ENCODE assay signal across 1 cellular context in genomic region chr2:171728989-171729951, GRCh38.
TF ChIP-seq lines count a peak whose summit lies in the region.

No MANE protein-coding gene starts in this region.

TF ChIP-seq in HepG2, 621 proteins besides CTCF, POLR2A, EP300 and RAD21 (continued from another document and continues in another):
- peak; percentile 43; the same call in 1 of the 2 replicates for TF ChIP-seq HDAC1 (CRISPR knock-in tag; IDR thresholded peaks at IDR 0.05)
- TF ChIP-seq SOX5 (CRISPR knock-in tag; IDR thresholded peaks at IDR 0.05; ENCODE audit: borderline replicate concordance), result peak; percentile 89
- TF ChIP-seq PREB (CRISPR knock-in tag; IDR thresholded peaks at IDR 0.05), result no peak
- peak; percentile 87 for TF ChIP-seq TBL1XR1 (IDR thresholded peaks at IDR 0.05; ENCODE audit: borderline replicate concordance, low read length, partially characterized antibody)
- TF ChIP-seq ZSCAN29 (CRISPR knock-in tag; conservative IDR thresholded peaks at IDR 0.05), result peak; percentile 58; the same call in 1 of the 2 replicates
- TF ChIP-seq CSRNP2 (CRISPR knock-in tag; conservative IDR thresholded peaks at IDR 0.05; ENCODE audit: low read depth), result no peak
- TF ChIP-seq GFI1 (CRISPR knock-in tag; IDR thresholded peaks at IDR 0.05; ENCODE audit: borderline replicate concordance), result peak; percentile 88
- peak; percentile 70 for TF ChIP-seq THAP11 (CRISPR knock-in tag; IDR thresholded peaks at IDR 0.05)
- TF ChIP-seq ZNF431 (CRISPR knock-in tag; IDR thresholded peaks at IDR 0.05; ENCODE audit: borderline replicate concordance, low read depth), result no peak
- peak; percentile 82 for TF ChIP-seq FOXP1 (IDR thresholded peaks at IDR 0.05)
- peak; percentile 96 for TF ChIP-seq FOXP1 (CRISPR knock-in tag; IDR thresholded peaks at IDR 0.05)
- TF ChIP-seq SOX13 (IDR thresholded peaks at IDR 0.05), result peak; percentile 38; the same call in 1 of the 2 replicates
- peak in 1 of 2 experiments; percentile 93; a peak in 2 of 4 replicates for TF ChIP-seq SOX13 (CRISPR knock-in tag; conservative IDR thresholded peaks at IDR 0.05 in 1 of 2, IDR thresholded peaks at IDR 0.05 in 1 of 2)
- TF ChIP-seq ZNF788 (CRISPR knock-in tag; IDR thresholded peaks at IDR 0.05; ENCODE audit: borderline replicate concordance), result no peak
- TF ChIP-seq NR2F6 (IDR thresholded peaks at IDR 0.05), result peak; percentile 51
- no peak; the same call in 1 of the 2 replicates for TF ChIP-seq NR2F6 (CRISPR knock-in tag; IDR thresholded peaks at IDR 0.05)
- no peak for TF ChIP-seq KMT2A (CRISPR knock-in tag; IDR thresholded peaks at IDR 0.05)
- no peak for TF ChIP-seq ZNF253 (CRISPR knock-in tag; IDR thresholded peaks at IDR 0.05; ENCODE audit: borderline replicate concordance)
- TF ChIP-seq KAT7 (CRISPR knock-in tag; IDR thresholded peaks at IDR 0.05; ENCODE audit: borderline replicate concordance), result no peak
- TF ChIP-seq SYNCRIP (IDR thresholded peaks at IDR 0.05; ENCODE audit: insufficient read depth, low read depth, low read length), result no peak
- peak; percentile 29; the same call in 1 of the 2 replicates for TF ChIP-seq SALL1 (CRISPR knock-in tag; IDR thresholded peaks at IDR 0.05)
- TF ChIP-seq GABPB1 (CRISPR knock-in tag; IDR thresholded peaks at IDR 0.05), result no peak
- TF ChIP-seq AHDC1 (CRISPR knock-in tag; IDR thresholded peaks at IDR 0.05; ENCODE audit: borderline replicate concordance), result peak; percentile 92; the same call in 1 of the 2 replicates
- no peak for TF ChIP-seq MATR3 (CRISPR knock-in tag; IDR thresholded peaks at IDR 0.05)
- no peak for TF ChIP-seq KDM4B (CRISPR knock-in tag; IDR thresholded peaks at IDR 0.05)
- TF ChIP-seq ZBTB26 (CRISPR knock-in tag; IDR thresholded peaks at IDR 0.05; ENCODE audit: borderline replicate concordance), result no peak
- no peak for TF ChIP-seq LRRFIP1 (CRISPR knock-in tag; conservative IDR thresholded peaks at IDR 0.05)
- peak in 1 of 2 experiments; percentile 78; a peak in 2 of 4 replicates for TF ChIP-seq ATF4 (CRISPR knock-in tag; IDR thresholded peaks at IDR 0.05)
- TF ChIP-seq TEAD2 (CRISPR knock-in tag; IDR thresholded peaks at IDR 0.05), result no peak
- 0 out of 2 replicates have a peak, but pooled peaks have one; percentile 49 for TF ChIP-seq ZNF124 (CRISPR knock-in tag; IDR thresholded peaks at IDR 0.05)
- TF ChIP-seq ZNF333 (CRISPR knock-in tag; IDR thresholded peaks at IDR 0.05; ENCODE audit: borderline replicate concordance), result no peak
- no peak for TF ChIP-seq ZNF343 (CRISPR knock-in tag; IDR thresholded peaks at IDR 0.05)
- 0 out of 2 replicates have a peak, but pooled peaks have one; percentile 55 for TF ChIP-seq ZNF878 (CRISPR knock-in tag; IDR thresholded peaks at IDR 0.05)
- TF ChIP-seq GATAD2A (CRISPR knock-in tag; IDR thresholded peaks at IDR 0.05), result peak; percentile 97
- TF ChIP-seq ZNF652 (CRISPR knock-in tag; IDR thresholded peaks at IDR 0.05; ENCODE audit: borderline replicate concordance, low read depth), result peak; percentile 10; the same call in 1 of the 2 replicates
- TF ChIP-seq RARA (CRISPR knock-in tag; IDR thresholded peaks at IDR 0.05), result peak; percentile 43; the same call in 1 of the 2 replicates
- TF ChIP-seq MIER3 (CRISPR knock-in tag; IDR thresholded peaks at IDR 0.05; ENCODE audit: borderline replicate concordance), result peak; percentile 86; the same call in 1 of the 2 replicates
- no peak for TF ChIP-seq SNAPC5 (CRISPR knock-in tag; IDR thresholded peaks at IDR 0.05; ENCODE audit: borderline replicate concordance)
- TF ChIP-seq KDM6A (CRISPR knock-in tag; IDR thresholded peaks at IDR 0.05; ENCODE audit: low read depth), result peak; percentile 70
- peak; percentile 59; the same call in 1 of the 2 replicates for TF ChIP-seq NR2C2 (CRISPR knock-in tag; IDR thresholded peaks at IDR 0.05; ENCODE audit: borderline replicate concordance)
- TF ChIP-seq RFX3 (CRISPR knock-in tag; IDR thresholded peaks at IDR 0.05), result no peak
- peak; percentile 99 for TF ChIP-seq HNF4G (IDR thresholded peaks at IDR 0.05; ENCODE audit: borderline replicate concordance, low read depth, low read length)
- no peak for TF ChIP-seq HNF4G (CRISPR knock-in tag; IDR thresholded peaks at IDR 0.05; ENCODE audit: borderline replicate concordance, low read depth)
- TF ChIP-seq IRF9 (CRISPR knock-in tag; IDR thresholded peaks at IDR 0.05; ENCODE audit: borderline replicate concordance), result no peak
- peak; percentile 41 for TF ChIP-seq MED1 (CRISPR knock-in tag; IDR thresholded peaks at IDR 0.05)
- no peak for TF ChIP-seq MXD1 (CRISPR knock-in tag; IDR thresholded peaks at IDR 0.05)
- peak; percentile 27; the same call in 1 of the 2 replicates for TF ChIP-seq ZNF503 (CRISPR knock-in tag; IDR thresholded peaks at IDR 0.05)
- TF ChIP-seq TFAP4 (IDR thresholded peaks at IDR 0.05; ENCODE audit: borderline replicate concordance, low read depth), result peak; percentile 36
